In genomic region chr17:7888184-7888920, GRCh38 we compare ENCODE assay signal across 9 cellular contexts. TPM values are rescaled to one million over a fixed set of nuclear protein-coding genes. Genes with fewer than 3 reads are reported as not detected.
DNase-seq lines count a peak whose midpoint lies in the region; ATAC-seq and TF ChIP-seq lines count a peak whose summit lies in the region.
"Had no signal": no experiment of that assay in that cellular context is flagged by ENCODE, and none has a peak within 500 bp of the region (broad histone marks: within the 10 kb centered on the region; RNA-seq: fewer than 3 reads in every experiment).

Gene CHD3 (plus strand): TSS chr17:7888789. CDS start chr17:7889001, 212 bp downstream.

- H3K4me1 Mint-ChIP-seq in activated B cell treated with CpG ODN at 0.5 μM for 24 hours, result peaks cover 8% of the 10 kb centered on the region

- no peak for TF ChIP-seq CTCF in activated B cell treated with CpG ODN at 0.5 μM for 24 hours (IDR thresholded peaks at IDR 0.05)

- H3K4me3 Mint-ChIP-seq in activated B cell treated with CpG ODN at 0.5 μM for 24 hours, result no peak within 1 kb of the TSS
- H3K4me3 Mint-ChIP-seq: memory B cell had no signal

- intact Hi-C loops in activated B cell treated with CpG ODN at 0.5 μM for 24 hours (cut with micrococcal nuclease), result no loop called here

- no peak for ATAC-seq in activated B cell treated with CpG ODN at 0.5 μM for 24 hours (ENCODE audit: low read depth)

- peaks cover 27% of the 10 kb centered on the region for H3K36me3 Mint-ChIP-seq in activated B cell treated with CpG ODN at 0.5 μM for 24 hours (ENCODE audit: low read depth)

- CTCF ChIA-PET in activated B cell treated with CpG ODN at 0.5 μM for 24 hours (lab: Charles Lee), result no interaction called here

- peak; percentile 53 for DNase-seq in NCI-H82 (lab: John Stamatoyannopoulos, UW)
- DNase-seq in NCI-H82 treated with DMSO at 0.1 percent for 48 hours (lab: John Stamatoyannopoulos, UW; ENCODE audit: unreplicated experiment), result no peak
- DNase-seq in activated B cell treated with CpG ODN at 0.5 μM for 24 hours, result no peak
- peak; percentile 56 for DNase-seq in dermis blood vessel endothelial cell
- DNase-seq in lung microvascular endothelial cell (ENCODE audit: low read depth in 2 of 2), result peak; percentile 12 to 27
- peak; percentile 44 for DNase-seq in stimulated activated naive CD4-positive, alpha-beta T cell treated with Interleukin-2 at 50 U/mL for 16 hours (lab: John Stamatoyannopoulos, UW)
- no peak for DNase-seq in foreskin melanocyte
- no peak for DNase-seq in NCI-H128 (lab: John Stamatoyannopoulos, UW; ENCODE audit: unreplicated experiment)

- H3K27me3 Mint-ChIP-seq in activated B cell treated with CpG ODN at 0.5 μM for 24 hours, result no peaks in the 10 kb centered on the region
- H3K27me3 Mint-ChIP-seq: memory B cell had no signal

- peak within 1 kb of the TSS; percentile 41 for H3K27ac Mint-ChIP-seq in activated B cell treated with CpG ODN at 0.5 μM for 24 hours
- H3K27ac Mint-ChIP-seq: memory B cell had no signal

- POLR2A ChIA-PET in activated B cell treated with CpG ODN at 0.5 μM for 24 hours (lab: Charles Lee), result interaction anchor here (1.9 kb wide), 1 partner anchor 46 kb away, joined by 6 read pairs; no protein-coding TSS in a partner anchor

- no peaks in the 10 kb centered on the region for H3K9me3 Mint-ChIP-seq in activated B cell treated with CpG ODN at 0.5 μM for 24 hours
- H3K9me3 Mint-ChIP-seq: memory B cell had no signal

RNA-seq across cellular contexts. Expression of gene CHD3, which starts in this region (rescaled TPM):
- total RNA-seq in activated B cell treated with CpG ODN at 0.5 μM for 24 hours (103 and 109 TPM in 2 replicates), dermis blood vessel endothelial cell (108 and 132 TPM in 2 replicates), lung microvascular endothelial cell (58.0 and 58.7 TPM in 2 replicates)

Comparison
In these comparisons a context has a peak if more than half of its experiments do, and no peak if none do; other contexts are left out.
1. DNase-seq: peak in NCI-H82 (single experiment), dermis blood vessel endothelial cell (single experiment), lung microvascular endothelial cell (2 of 2) and stimulated activated naive CD4-positive, alpha-beta T cell treated with Interleukin-2 at 50 U/mL for 16 hours (single experiment); none in NCI-H82 treated with DMSO at 0.1 percent for 48 hours (single experiment), activated B cell treated with CpG ODN at 0.5 μM for 24 hours (single experiment), foreskin melanocyte (single experiment) and NCI-H128 (single experiment).